2 cellular contexts compared by ENCODE assay signal in the genomic region with DNA sequence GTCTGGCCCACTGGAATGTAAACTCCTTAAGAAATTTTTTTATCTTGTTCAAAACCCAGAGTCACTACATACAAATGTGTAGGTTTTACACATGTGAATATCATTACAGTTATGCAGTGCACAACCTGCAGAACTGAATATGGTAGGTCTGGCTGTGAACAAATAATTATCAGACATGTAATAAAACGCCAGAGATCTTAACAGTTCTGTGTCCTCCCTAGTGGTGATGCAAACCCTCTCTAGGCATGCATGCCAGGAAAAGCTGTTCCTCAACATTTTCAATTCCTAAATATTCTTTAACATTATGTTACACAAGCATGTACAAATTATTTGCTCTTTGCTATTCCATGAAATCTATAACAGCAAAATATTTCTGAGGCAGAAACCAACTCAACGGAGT.
TF ChIP-seq lines count a peak whose summit lies in the region.

No MANE protein-coding gene starts in this region.

TF ChIP-seq in IMR-90, 13 proteins besides CTCF, POLR2A, EP300 and RAD21:
- TF ChIP-seq SMC3 (IDR thresholded peaks at IDR 0.05; ENCODE audit: low read depth, low read length), result no peak

TF ChIP-seq in K562, 482 proteins besides CTCF, POLR2A, EP300 and RAD21:
- no peak for TF ChIP-seq RBM14 (IDR thresholded peaks at IDR 0.05; ENCODE audit: borderline replicate concordance, insufficient read depth, low read depth, low read length)
- TF ChIP-seq RBM25 (IDR thresholded peaks at IDR 0.05; ENCODE audit: low read depth, low read length, severe bottlenecking), result peak; percentile 34
- TF ChIP-seq, protein P1, sequence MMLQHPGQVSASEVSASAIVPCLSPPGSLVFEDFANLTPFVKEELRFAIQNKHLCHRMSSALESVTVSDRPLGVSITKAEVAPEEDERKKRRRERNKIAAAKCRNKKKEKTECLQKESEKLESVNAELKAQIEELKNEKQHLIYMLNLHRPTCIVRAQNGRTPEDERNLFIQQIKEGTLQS (IDR thresholded peaks at IDR 0.05), result 0 out of 2 replicates have a peak, but pooled peaks have one; percentile 8
- TF ChIP-seq, protein P1 (CRISPR knock-in tag; conservative IDR thresholded peaks at IDR 0.05), result no peak
- TF ChIP-seq FOXM1 (IDR thresholded peaks at IDR 0.05; ENCODE audit: low read depth), result 0 out of 2 replicates have a peak, but pooled peaks have one; percentile 9
- no peak for TF ChIP-seq FOXM1 (CRISPR knock-in tag; IDR thresholded peaks at IDR 0.05; ENCODE audit: low read depth)
- TF ChIP-seq ZNF445 (CRISPR knock-in tag; IDR thresholded peaks at IDR 0.05; ENCODE audit: low read depth), result no peak
